In the genomic region with DNA sequence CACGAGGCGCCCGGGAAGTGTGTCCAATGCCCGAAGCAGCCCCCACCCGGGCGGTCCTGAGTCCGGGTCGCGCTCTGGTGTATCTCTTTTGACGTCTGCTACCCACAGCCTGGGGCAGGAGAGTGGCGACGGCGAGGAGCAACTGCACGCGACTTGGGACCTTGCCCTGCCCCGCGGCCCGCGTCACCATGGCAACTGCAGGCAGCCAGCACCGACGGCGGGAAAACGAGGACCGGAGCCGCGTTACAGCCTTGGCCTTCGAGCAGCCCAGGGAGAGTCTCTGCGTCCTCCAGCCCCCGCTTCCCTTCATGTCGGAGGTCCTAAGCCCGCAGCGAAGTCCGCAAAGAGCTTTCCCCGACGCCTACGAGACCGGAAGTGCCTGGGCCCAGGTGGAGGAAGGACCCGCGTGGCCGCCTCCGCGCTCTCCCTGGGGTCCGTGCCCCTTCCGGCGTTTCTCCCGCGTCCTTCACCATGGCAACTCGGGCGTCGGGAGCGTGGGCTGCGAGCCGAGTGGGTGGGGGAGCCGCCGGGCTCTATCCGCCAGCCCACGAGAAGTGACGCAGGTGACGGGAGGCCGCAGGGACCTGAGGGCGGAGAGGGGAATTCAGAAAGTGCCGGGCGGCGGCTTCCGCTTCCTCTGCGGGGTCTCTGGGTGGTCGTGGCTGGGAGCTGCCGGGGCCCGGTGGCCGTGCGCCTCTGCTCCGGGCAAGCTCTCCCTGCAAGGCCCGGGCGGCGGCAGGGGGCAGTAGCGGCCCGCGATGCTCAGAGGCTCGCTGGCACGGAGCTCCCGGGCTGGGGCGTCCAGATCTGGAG, we compare ENCODE assay signal across 1 cellular context.
TF ChIP-seq lines count a peak whose summit lies in the region.

No MANE protein-coding gene starts in this region.

TF ChIP-seq in HepG2, 621 proteins besides CTCF, POLR2A, EP300 and RAD21 (continued from another document and continues in another):
- TF ChIP-seq, protein P1, sequence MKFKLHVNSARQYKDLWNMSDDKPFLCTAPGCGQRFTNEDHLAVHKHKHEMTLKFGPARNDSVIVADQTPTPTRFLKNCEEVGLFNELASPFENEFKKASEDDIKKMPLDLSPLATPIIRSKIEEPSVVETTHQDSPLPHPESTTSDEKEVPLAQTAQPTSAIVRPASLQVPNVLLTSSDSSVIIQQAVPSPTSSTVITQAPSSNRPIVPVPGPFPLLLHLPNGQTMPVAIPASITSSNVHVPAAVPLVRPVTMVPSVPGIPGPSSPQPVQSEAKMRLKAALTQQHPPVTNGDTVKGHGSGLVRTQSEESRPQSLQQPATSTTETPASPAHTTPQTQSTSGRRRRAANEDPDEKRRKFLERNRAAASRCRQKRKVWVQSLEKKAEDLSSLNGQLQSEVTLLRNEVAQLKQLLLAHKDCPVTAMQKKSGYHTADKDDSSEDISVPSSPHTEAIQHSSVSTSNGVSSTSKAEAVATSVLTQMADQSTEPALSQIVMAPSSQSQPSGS (CRISPR knock-in tag; IDR thresholded peaks at IDR 0.05): no peak
- TF ChIP-seq ZNF292 (CRISPR knock-in tag; IDR thresholded peaks at IDR 0.05; ENCODE audit: borderline replicate concordance, low read depth) (no peak), CEBPZ (IDR thresholded peaks at IDR 0.05; ENCODE audit: low read length) (no peak), ZNF446 (CRISPR knock-in tag; IDR thresholded peaks at IDR 0.05) (peak; percentile 84), STAG1 (CRISPR knock-in tag; IDR thresholded peaks at IDR 0.05) (peak; percentile 97), ZNF704 (CRISPR knock-in tag; IDR thresholded peaks at IDR 0.05; ENCODE audit: borderline replicate concordance) (peak; percentile 85), DPF2 (CRISPR knock-in tag; IDR thresholded peaks at IDR 0.05; ENCODE audit: borderline replicate concordance, low read depth) (no peak), ZKSCAN1 (IDR thresholded peaks at IDR 0.05; ENCODE audit: low read length) (no peak), ZNF124 (CRISPR knock-in tag; IDR thresholded peaks at IDR 0.05) (peak; percentile 49; the same call in 1 of the 2 replicates), ZNF3 (CRISPR knock-in tag; IDR thresholded peaks at IDR 0.05) (no peak), ZNF629 (CRISPR knock-in tag; conservative IDR thresholded peaks at IDR 0.05) (no peak), NRL (CRISPR knock-in tag; IDR thresholded peaks at IDR 0.05; ENCODE audit: borderline replicate concordance) (peak; percentile 20; the same call in 1 of the 2 replicates), HOXA9 (CRISPR knock-in tag; IDR thresholded peaks at IDR 0.05; ENCODE audit: borderline replicate concordance) (peak; percentile 59; the same call in 1 of the 2 replicates), MNT (IDR thresholded peaks at IDR 0.05) (no peak), SETDB1 (CRISPR knock-in tag; IDR thresholded peaks at IDR 0.05; ENCODE audit: borderline replicate concordance) (no peak), ZNF17 (CRISPR knock-in tag; IDR thresholded peaks at IDR 0.05) (no peak), STAT6 (CRISPR knock-in tag; IDR thresholded peaks at IDR 0.05; ENCODE audit: borderline replicate concordance) (no peak), EED (CRISPR knock-in tag; IDR thresholded peaks at IDR 0.05) (no peak), ZNF713 (CRISPR knock-in tag; IDR thresholded peaks at IDR 0.05) (no peak)
- TF ChIP-seq, protein P2, sequence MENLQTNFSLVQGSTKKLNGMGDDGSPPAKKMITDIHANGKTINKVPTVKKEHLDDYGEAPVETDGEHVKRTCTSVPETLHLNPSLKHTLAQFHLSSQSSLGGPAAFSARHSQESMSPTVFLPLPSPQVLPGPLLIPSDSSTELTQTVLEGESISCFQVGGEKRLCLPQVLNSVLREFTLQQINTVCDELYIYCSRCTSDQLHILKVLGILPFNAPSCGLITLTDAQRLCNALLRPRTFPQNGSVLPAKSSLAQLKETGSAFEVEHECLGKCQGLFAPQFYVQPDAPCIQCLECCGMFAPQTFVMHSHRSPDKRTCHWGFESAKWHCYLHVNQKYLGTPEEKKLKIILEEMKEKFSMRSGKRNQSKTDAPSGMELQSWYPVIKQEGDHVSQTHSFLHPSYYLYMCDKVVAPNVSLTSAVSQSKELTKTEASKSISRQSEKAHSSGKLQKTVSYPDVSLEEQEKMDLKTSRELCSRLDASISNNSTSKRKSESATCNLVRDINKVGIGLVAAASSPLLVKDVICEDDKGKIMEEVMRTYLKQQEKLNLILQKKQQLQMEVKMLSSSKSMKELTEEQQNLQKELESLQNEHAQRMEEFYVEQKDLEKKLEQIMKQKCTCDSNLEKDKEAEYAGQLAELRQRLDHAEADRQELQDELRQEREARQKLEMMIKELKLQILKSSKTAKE (CRISPR knock-in tag; IDR thresholded peaks at IDR 0.05; ENCODE audit: borderline replicate concordance): no peak
- TF ChIP-seq, protein P3, sequence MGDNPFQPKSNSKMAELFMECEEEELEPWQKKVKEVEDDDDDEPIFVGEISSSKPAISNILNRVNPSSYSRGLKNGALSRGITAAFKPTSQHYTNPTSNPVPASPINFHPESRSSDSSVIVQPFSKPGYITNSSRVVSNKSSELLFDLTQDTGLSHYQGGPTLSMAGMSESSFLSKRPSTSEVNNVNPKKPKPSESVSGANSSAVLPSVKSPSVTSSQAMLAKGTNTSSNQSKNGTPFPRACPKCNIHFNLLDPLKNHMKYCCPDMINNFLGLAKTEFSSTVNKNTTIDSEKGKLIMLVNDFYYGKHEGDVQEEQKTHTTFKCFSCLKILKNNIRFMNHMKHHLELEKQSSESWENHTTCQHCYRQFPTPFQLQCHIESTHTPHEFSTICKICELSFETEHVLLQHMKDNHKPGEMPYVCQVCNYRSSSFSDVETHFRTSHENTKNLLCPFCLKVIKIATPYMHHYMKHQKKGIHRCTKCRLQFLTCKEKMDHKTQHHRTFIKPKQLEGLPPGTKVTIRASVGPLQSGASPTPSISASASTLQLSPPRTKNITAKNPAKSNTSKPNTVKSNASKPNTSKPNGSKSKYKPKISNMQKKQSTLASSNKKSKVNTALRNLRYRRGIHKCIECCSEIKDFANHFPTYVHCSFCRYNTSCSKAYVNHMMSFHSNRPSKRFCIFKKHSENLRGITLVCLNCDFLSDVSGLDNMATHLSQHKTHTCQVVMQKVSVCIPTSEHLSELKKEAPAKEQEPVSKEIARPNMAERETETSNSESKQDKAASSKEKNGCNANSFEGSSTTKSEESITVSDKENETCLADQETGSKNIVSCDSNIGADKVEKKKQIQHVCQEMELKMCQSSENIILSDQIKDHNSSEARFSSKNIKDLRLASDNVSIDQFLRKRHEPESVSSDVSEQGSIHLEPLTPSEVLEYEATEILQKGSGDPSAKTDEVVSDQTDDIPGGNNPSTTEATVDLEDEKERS (CRISPR knock-in tag; IDR thresholded peaks at IDR 0.05): no peak
- TF ChIP-seq, protein P4, sequence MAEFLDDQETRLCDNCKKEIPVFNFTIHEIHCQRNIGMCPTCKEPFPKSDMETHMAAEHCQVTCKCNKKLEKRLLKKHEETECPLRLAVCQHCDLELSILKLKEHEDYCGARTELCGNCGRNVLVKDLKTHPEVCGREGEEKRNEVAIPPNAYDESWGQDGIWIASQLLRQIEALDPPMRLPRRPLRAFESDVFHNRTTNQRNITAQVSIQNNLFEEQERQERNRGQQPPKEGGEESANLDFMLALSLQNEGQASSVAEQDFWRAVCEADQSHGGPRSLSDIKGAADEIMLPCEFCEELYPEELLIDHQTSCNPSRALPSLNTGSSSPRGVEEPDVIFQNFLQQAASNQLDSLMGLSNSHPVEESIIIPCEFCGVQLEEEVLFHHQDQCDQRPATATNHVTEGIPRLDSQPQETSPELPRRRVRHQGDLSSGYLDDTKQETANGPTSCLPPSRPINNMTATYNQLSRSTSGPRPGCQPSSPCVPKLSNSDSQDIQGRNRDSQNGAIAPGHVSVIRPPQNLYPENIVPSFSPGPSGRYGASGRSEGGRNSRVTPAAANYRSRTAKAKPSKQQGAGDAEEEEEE (CRISPR knock-in tag; IDR thresholded peaks at IDR 0.05; ENCODE audit: borderline replicate concordance): no peak
- TF ChIP-seq, protein P5, sequence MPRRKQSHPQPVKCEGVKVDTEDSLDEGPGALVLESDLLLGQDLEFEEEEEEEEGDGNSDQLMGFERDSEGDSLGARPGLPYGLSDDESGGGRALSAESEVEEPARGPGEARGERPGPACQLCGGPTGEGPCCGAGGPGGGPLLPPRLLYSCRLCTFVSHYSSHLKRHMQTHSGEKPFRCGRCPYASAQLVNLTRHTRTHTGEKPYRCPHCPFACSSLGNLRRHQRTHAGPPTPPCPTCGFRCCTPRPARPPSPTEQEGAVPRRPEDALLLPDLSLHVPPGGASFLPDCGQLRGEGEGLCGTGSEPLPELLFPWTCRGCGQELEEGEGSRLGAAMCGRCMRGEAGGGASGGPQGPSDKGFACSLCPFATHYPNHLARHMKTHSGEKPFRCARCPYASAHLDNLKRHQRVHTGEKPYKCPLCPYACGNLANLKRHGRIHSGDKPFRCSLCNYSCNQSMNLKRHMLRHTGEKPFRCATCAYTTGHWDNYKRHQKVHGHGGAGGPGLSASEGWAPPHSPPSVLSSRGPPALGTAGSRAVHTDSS (CRISPR knock-in tag; conservative IDR thresholded peaks at IDR 0.05): no peak
- TF ChIP-seq, protein P6, sequence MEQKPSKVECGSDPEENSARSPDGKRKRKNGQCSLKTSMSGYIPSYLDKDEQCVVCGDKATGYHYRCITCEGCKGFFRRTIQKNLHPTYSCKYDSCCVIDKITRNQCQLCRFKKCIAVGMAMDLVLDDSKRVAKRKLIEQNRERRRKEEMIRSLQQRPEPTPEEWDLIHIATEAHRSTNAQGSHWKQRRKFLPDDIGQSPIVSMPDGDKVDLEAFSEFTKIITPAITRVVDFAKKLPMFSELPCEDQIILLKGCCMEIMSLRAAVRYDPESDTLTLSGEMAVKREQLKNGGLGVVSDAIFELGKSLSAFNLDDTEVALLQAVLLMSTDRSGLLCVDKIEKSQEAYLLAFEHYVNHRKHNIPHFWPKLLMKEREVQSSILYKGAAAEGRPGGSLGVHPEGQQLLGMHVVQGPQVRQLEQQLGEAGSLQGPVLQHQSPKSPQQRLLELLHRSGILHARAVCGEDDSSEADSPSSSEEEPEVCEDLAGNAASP (CRISPR knock-in tag; IDR thresholded peaks at IDR 0.05; ENCODE audit: borderline replicate concordance): no peak
